ENCODE assay signal across 34 cellular contexts in genomic region chr12:130566446-130567155, GRCh38.
"Had no signal": no experiment of that assay in that cellular context is flagged by ENCODE, and none has a peak within 500 bp of the region (broad histone marks: within the 10 kb centered on the region; RNA-seq: fewer than 3 reads in every experiment).

No MANE protein-coding gene starts in this region.

- H3K4me3 ChIP-seq: MG63 had no signal

- H3K36me3 ChIP-seq: MG63 had no signal

- H3K27ac ChIP-seq: KMS-11 had no signal

- H3K4me2 ChIP-seq: KMS-11 had no signal

- H3K9ac ChIP-seq: KMS-11 had no signal

- DNase-seq: Karpas-422, Kasumi-1, MG63, MM.1S, MV-4-11, NCI-H1048, NCI-H1092, NCI-H1092 treated with DMSO at 0.1 percent for 48 hours, NCI-H1105, NCI-H1105 treated with DMSO at 0.1 percent for 48 hours, NCI-H1417, NCI-H1417 treated with DMSO at 0.1 percent for 48 hours, NCI-H1436, NCI-H1436 treated with DMSO at 0.1 percent for 48 hours, NCI-H146, NCI-H1694, NCI-H1694 treated with DMSO at 0.1 percent for 48 hours, NCI-H187, NCI-H187 treated with DMSO at 0.1 percent for 48 hours, NCI-H1930, NCI-H2029, NCI-H2029 treated with DMSO at 0.1 percent for 48 hours, NCI-H2081, NCI-H2081 treated with DMSO at 0.1 percent for 48 hours, NCI-H2107, NCI-H2171, NCI-H2171 treated with DMSO at 0.1 percent for 48 hours, NCI-H2227 treated with DMSO at 0.1 percent for 48 hours, NCI-H226, NCI-H345, NCI-H446, NCI-H446 treated with DMSO at 0.1 percent for 48 hours, NCI-H510A had no signal

- H3K27me3 ChIP-seq: MG63 had no signal

- H3K9me3 ChIP-seq: MG63 had no signal
